21 cellular contexts compared by ENCODE assay signal in the genomic region with DNA sequence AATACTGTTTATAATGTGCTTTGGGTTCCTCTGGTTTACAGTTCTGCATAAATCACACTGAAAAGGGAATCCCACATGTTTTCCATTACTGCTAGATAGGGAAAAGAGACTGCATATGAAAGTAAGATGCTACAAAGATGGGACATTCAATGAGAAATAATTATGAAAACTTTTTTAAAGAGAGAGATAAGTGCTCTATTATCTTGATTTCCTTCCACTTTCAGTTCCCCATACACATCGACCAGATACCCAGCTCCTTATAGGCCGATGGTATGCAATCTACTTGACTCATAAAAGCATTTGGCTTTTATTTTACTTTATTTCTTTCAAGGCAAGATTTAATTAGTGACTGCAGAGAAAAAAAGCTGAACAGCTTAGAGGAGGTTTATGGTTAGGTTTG. TPM values are rescaled to one million over a fixed set of nuclear protein-coding genes. Genes with fewer than 3 reads are reported as not detected.
DNase-seq lines count a peak whose midpoint lies in the region; ATAC-seq, FAIRE-seq and TF ChIP-seq lines count a peak whose summit lies in the region.
"Had no signal": no experiment of that assay in that cellular context is flagged by ENCODE, and none has a peak within 500 bp of the region (broad histone marks: within the 10 kb centered on the region; RNA-seq: fewer than 3 reads in every experiment).

No MANE protein-coding gene starts in this region.

- peak overlapping the region; percentile 42 for H3K4me2 ChIP-seq in MM.1S (ENCODE audit: low read depth, low read length)

- H3K4me3 ChIP-seq in MM.1S (ENCODE audit: low read length) = no peak overlapping the region

- H4K20me1 ChIP-seq in MM.1S (ENCODE audit: insufficient read depth, low read length) = no peaks in the 10 kb centered on the region

- no peak overlapping the region for H2AFZ ChIP-seq in MM.1S (ENCODE audit: low read length)

- H3K27ac Mint-ChIP-seq in type B pancreatic cell = peak overlapping the region; percentile 79
- H3K27ac Mint-ChIP-seq: CD4-positive, alpha-beta memory T cell; H9 had no signal

- no peak overlapping the region for H3K27ac ChIP-seq in MM.1S (ENCODE audit: low read length)
- H3K27ac ChIP-seq: C4-2B had no signal

- peaks cover 10% of the 10 kb centered on the region; the same call in 1 of the 2 replicates for H3K4me1 ChIP-seq in MM.1S (ENCODE audit: low read length)
- H3K4me1 ChIP-seq: BE2C had no signal

- H3K36me3 Mint-ChIP-seq in type B pancreatic cell = peaks cover 4% of the 10 kb centered on the region
- H3K36me3 Mint-ChIP-seq: CD4-positive, alpha-beta memory T cell had no signal

- peaks cover 18% of the 10 kb centered on the region for H3K4me1 Mint-ChIP-seq in type B pancreatic cell (ENCODE audit: unreplicated experiment)

- H3F3A ChIP-seq in MM.1S (ENCODE audit: insufficient read depth, low read length) = no peaks in the 10 kb centered on the region

- no peak for FAIRE-seq in GM12891 (lab: Jason Lieb, UNC)
- FAIRE-seq: A204.1, G401.6, GM19239, HepG2, HTR-8/SVneo had no signal

- no peaks in the 10 kb centered on the region for H3K27me3 ChIP-seq in MM.1S (replicated peaks; ENCODE audit: insufficient read depth, low read length)
- H3K27me3 ChIP-seq: BE2C had no signal

- peaks cover 34% of the 10 kb centered on the region for H3K27me3 Mint-ChIP-seq in type B pancreatic cell

- no peak for TF ChIP-seq CTCF in MM.1S (IDR thresholded peaks at IDR 0.05; ENCODE audit: low read length)
- no peak for TF ChIP-seq CTCF in type B pancreatic cell (conservative IDR thresholded peaks at IDR 0.05)

- no peak overlapping the region for H3K9ac ChIP-seq in MM.1S (ENCODE audit: low read length)

- DNase-seq in GM12891 (ENCODE audit: insufficient read length, low spot score) (no peak), MM.1S (peak; percentile 27), NOMO-1 treated with dmso at 0.1 percent for 144 hours (lab: John Stamatoyannopoulos, UW; ENCODE audit: unreplicated experiment) (peak; percentile 5), type B pancreatic cell (ENCODE audit: extremely low spot score, unreplicated experiment) (no peak), kidney tubule cell (ENCODE audit: low spot score) (no peak), NCI-H2081 (lab: John Stamatoyannopoulos, UW) (no peak)
- DNase-seq: BE2C; CD4-positive, alpha-beta memory T cell; DMS153; DMS79 treated with DMSO at 0.1 percent for 48 hours; EL; GOT3; H9 had no signal

- H3K9me3 ChIP-seq in MM.1S (replicated peaks; ENCODE audit: insufficient read depth, low read length) = no peaks in the 10 kb centered on the region
- H3K9me3 ChIP-seq: BE2C had no signal

- no peaks in the 10 kb centered on the region for H3K79me2 ChIP-seq in MM.1S (ENCODE audit: low read length)

- no peak overlapping the region for H3K4me3 Mint-ChIP-seq in type B pancreatic cell
- H3K4me3 Mint-ChIP-seq: CD4-positive, alpha-beta memory T cell; H9 had no signal

- no peaks in the 10 kb centered on the region for H3K9me2 ChIP-seq in MM.1S (replicated peaks; ENCODE audit: insufficient read depth, low read length)

- H3K9me3 Mint-ChIP-seq in type B pancreatic cell = peaks cover 9% of the 10 kb centered on the region

- no peak for TF ChIP-seq POLR2A in GM12891 (IDR thresholded peaks at IDR 0.05; ENCODE audit: low read depth, low read length)

- no peaks in the 10 kb centered on the region for H3K36me3 ChIP-seq in MM.1S (replicated peaks; ENCODE audit: insufficient read depth, low read length)
- H3K36me3 ChIP-seq: BE2C had no signal

- ATAC-seq in HG02763 (IDR thresholded peaks at IDR 0.05; ENCODE audit: unreplicated experiment) = no peak
- ATAC-seq: HepG2 had no signal

TF ChIP-seq in GM12891, 5 proteins besides CTCF, POLR2A, EP300 and RAD21:
- TF ChIP-seq POLR2AphosphoS5 (IDR thresholded peaks at IDR 0.05; ENCODE audit: low read depth, low read length) (no peak), SPI1 (IDR thresholded peaks at IDR 0.05; ENCODE audit: low read depth, low read length) (peak; percentile 62; the same call in 1 of the 2 replicates)

RNA-seq across cellular contexts. Expression of gene BRINP2, which starts 13.0 kb away (rescaled TPM):
- 0.03 TPM for polyA plus RNA-seq in GM12891 (2012; ENCODE audit: low read depth, missing spikeins)
- 22.7 and 23.7 TPM in 2 replicates for total RNA-seq in type B pancreatic cell (ENCODE audit: low replicate concordance)
- total RNA-seq: CD4-positive, alpha-beta memory T cell; H9 had no signal
- polyA plus RNA-seq: AG04450; CD4-positive, alpha-beta memory T cell had no signal

RNA-seq across cellular contexts. Expression of gene ASTN1, which starts 19.3 kb away (rescaled TPM):
- polyA plus RNA-seq in GM12891 (2012; ENCODE audit: low read depth, missing spikeins) = not detected
- total RNA-seq in type B pancreatic cell (ENCODE audit: low replicate concordance) = 1.8 and 24.9 TPM in 2 replicates
- total RNA-seq: CD4-positive, alpha-beta memory T cell; HepG2 had no signal
- polyA plus RNA-seq: CD4-positive, alpha-beta memory T cell; HepG2 had no signal

Comparison
In these comparisons a context has a peak if more than half of its experiments do, and no peak if none do; other contexts are left out.
1. DNase-seq: peak in MM.1S (single experiment) and NOMO-1 treated with dmso at 0.1 percent for 144 hours (single experiment); none in GM12891 (single experiment), type B pancreatic cell (single experiment), kidney tubule cell (single experiment) and NCI-H2081 (0 of 2).